Comparison of ENCODE assay signal across 8 cellular contexts in genomic region chr5:119332978-119333401, GRCh38. TPM values are rescaled to one million over a fixed set of nuclear protein-coding genes. Genes with fewer than 3 reads are reported as not detected.
DNase-seq lines count a peak whose midpoint lies in the region; ATAC-seq, FAIRE-seq and TF ChIP-seq lines count a peak whose summit lies in the region.

No MANE protein-coding gene starts in this region.

- TF ChIP-seq CTCF in WTC11 (IDR thresholded peaks at IDR 0.05): no peak

- H3K36me3 Mint-ChIP-seq in CD8-positive, alpha-beta memory T cell: peaks cover 0 to 7% (median 3%) of the 10 kb centered on the region in 3 donors
- H3K36me3 Mint-ChIP-seq in WTC11: no peaks in the 10 kb centered on the region

- H3K4me1 ChIP-seq in CD8-positive, alpha-beta memory T cell (ENCODE audit: insufficient read depth, low read length): peaks cover 98% of the 10 kb centered on the region
- peaks cover 74% of the 10 kb centered on the region for H3K4me1 ChIP-seq in effector memory CD4-positive, alpha-beta T cell (ENCODE audit: control insufficient read depth, insufficient read depth, low read length, poor library complexity, severe bottlenecking)

- H3K4me1 Mint-ChIP-seq in CD8-positive, alpha-beta memory T cell: peaks cover 92 to 98% (median 97%) of the 10 kb centered on the region in 3 donors
- H3K4me1 Mint-ChIP-seq in WTC11: peaks cover 28% of the 10 kb centered on the region

- POLR2A ChIA-PET in CD8-positive, alpha-beta memory T cell (lab: Charles Lee): interaction anchor here (0.6 to 0.7 kb wide), 2 partner anchors 9 to 39 kb away, joined by 3 to 7 read pairs; no protein-coding TSS in a partner anchor
- POLR2A ChIA-PET in WTC11 (lab: Charles Lee): interaction anchor here (0.7 kb wide), 1 partner anchor 239 kb away, joined by 3 read pairs; no protein-coding TSS in a partner anchor

- H3K27ac Mint-ChIP-seq in CD8-positive, alpha-beta memory T cell: peak overlapping the region; percentile 82 to 99 (median 94)
- H3K27ac Mint-ChIP-seq in WTC11: no peak overlapping the region

- H3K9me3 Mint-ChIP-seq in CD8-positive, alpha-beta memory T cell: no peaks in the 10 kb centered on the region
- no peaks in the 10 kb centered on the region for H3K9me3 Mint-ChIP-seq in WTC11

- H3K27me3 ChIP-seq in CD8-positive, alpha-beta memory T cell (ENCODE audit: insufficient read depth, low read length, poor library complexity, severe bottlenecking): no peaks in the 10 kb centered on the region
- no peaks in the 10 kb centered on the region for H3K27me3 ChIP-seq in effector memory CD4-positive, alpha-beta T cell (replicated peaks; ENCODE audit: control insufficient read depth, insufficient read depth, low read length, poor library complexity, severe bottlenecking)

- no peaks in the 10 kb centered on the region for H3K36me3 ChIP-seq in CD8-positive, alpha-beta memory T cell (ENCODE audit: insufficient read depth, low read length)
- H3K36me3 ChIP-seq in effector memory CD4-positive, alpha-beta T cell (ENCODE audit: control insufficient read depth, insufficient read depth, low read length): no peaks in the 10 kb centered on the region

- H3K4me3 ChIP-seq in CD8-positive, alpha-beta memory T cell (ENCODE audit: low read length): peak overlapping the region; percentile 27
- peak overlapping the region; percentile 63 for H3K4me3 ChIP-seq in effector memory CD4-positive, alpha-beta T cell (ENCODE audit: insufficient read depth, low read depth, low read length, poor library complexity, severe bottlenecking)

- H3K27me3 Mint-ChIP-seq in CD8-positive, alpha-beta memory T cell: no peaks in the 10 kb centered on the region
- no peaks in the 10 kb centered on the region for H3K27me3 Mint-ChIP-seq in WTC11 (ENCODE audit: low read depth)

- peak overlapping the region; percentile 83 to 89 (median 87) for H3K4me3 Mint-ChIP-seq in CD8-positive, alpha-beta memory T cell
- H3K4me3 Mint-ChIP-seq in WTC11: no peak overlapping the region

- CTCF ChIA-PET in CD8-positive, alpha-beta memory T cell (lab: Charles Lee): interaction anchor here (1.1 to 7.5 kb wide), 5 partner anchors 11 to 63 kb away, joined by 3 to 39 read pairs (median 5); no protein-coding TSS in a partner anchor
- CTCF ChIA-PET in WTC11 (lab: Charles Lee): no interaction called here

- peak in 1 of 5 donors; percentile 38 for DNase-seq in CD8-positive, alpha-beta memory T cell
- DNase-seq in effector memory CD4-positive, alpha-beta T cell: no peak
- no peak for DNase-seq in activated gamma-delta T cell treated with Interleukin-2 at 50 U/mL for 16 hours
- no peak for DNase-seq in NCI-H2171 (lab: John Stamatoyannopoulos, UW)
- DNase-seq in WTC11 (ENCODE audit: low spot score): no peak
- DNase-seq in HTR-8/SVneo (ENCODE audit: insufficient read length, low spot score): no peak

- H3K9me3 ChIP-seq in CD8-positive, alpha-beta memory T cell (ENCODE audit: low read length): no peaks in the 10 kb centered on the region
- H3K9me3 ChIP-seq in effector memory CD4-positive, alpha-beta T cell (ENCODE audit: control insufficient read depth, low read length): no peaks in the 10 kb centered on the region

- FAIRE-seq in HTR-8/SVneo (lab: Jason Lieb, UNC): no peak

- no peak overlapping the region for H3K27ac ChIP-seq in CD8-positive, alpha-beta memory T cell (ENCODE audit: low read depth, low read length)
- peak overlapping the region; percentile 94 for H3K27ac ChIP-seq in effector memory CD4-positive, alpha-beta T cell (ENCODE audit: insufficient read depth, low read length, poor library complexity, severe bottlenecking)

- ATAC-seq in GM19395 (IDR thresholded peaks at IDR 0.05; ENCODE audit: unreplicated experiment) (peak; percentile 39), HG03342 (IDR thresholded peaks at IDR 0.05; ENCODE audit: unreplicated experiment) (peak; percentile 24), WTC11 (no peak)

TF ChIP-seq in WTC11, 78 proteins besides CTCF, POLR2A, EP300 and RAD21 (continues in another document):
- no peak for TF ChIP-seq ZNF425 (CRISPR knock-in tag; conservative IDR thresholded peaks at IDR 0.05)
- TF ChIP-seq ZNF281 (CRISPR knock-in tag; IDR thresholded peaks at IDR 0.05): no peak
- no peak for TF ChIP-seq IRF1 (CRISPR knock-in tag; IDR thresholded peaks at IDR 0.05)
- no peak for TF ChIP-seq ATF6 (CRISPR knock-in tag; IDR thresholded peaks at IDR 0.05)
- TF ChIP-seq TP53 (CRISPR knock-in tag; IDR thresholded peaks at IDR 0.05): no peak
- TF ChIP-seq TEAD4 (CRISPR knock-in tag; IDR thresholded peaks at IDR 0.05): no peak
- no peak for TF ChIP-seq GRHL2 (CRISPR knock-in tag; IDR thresholded peaks at IDR 0.05; ENCODE audit: insufficient replicate concordance, severe bottlenecking)
- no peak for TF ChIP-seq ESRRA (CRISPR knock-in tag; IDR thresholded peaks at IDR 0.05; ENCODE audit: borderline replicate concordance)
- no peak for TF ChIP-seq PRRX2 (CRISPR knock-in tag; IDR thresholded peaks at IDR 0.05)

RNA-seq across cellular contexts. Expression of gene TNFAIP8, which starts 22.8 kb away (rescaled TPM):
- 100 to 1,000 TPM; 295 to 311 TPM for total RNA-seq in CD8-positive, alpha-beta memory T cell
- 207 TPM for polyA plus RNA-seq in CD8-positive, alpha-beta memory T cell
- total RNA-seq in WTC11 (2021): 18.1 to 24.1 TPM (median 19.9 TPM) in 3 replicates

Comparison
In these comparisons a context has a peak if more than half of its experiments do, and no peak if none do; other contexts are left out.
1. RNA of gene TNFAIP8, which starts 22.8 kb away (total RNA-seq): 295 to 311 TPM in CD8-positive, alpha-beta memory T cell; 18.1 to 24.1 TPM in WTC11; every median in the first group is over 10 times any median in the second.